Comparison of ENCODE assay signal across 1 cellular context in the genomic region with DNA sequence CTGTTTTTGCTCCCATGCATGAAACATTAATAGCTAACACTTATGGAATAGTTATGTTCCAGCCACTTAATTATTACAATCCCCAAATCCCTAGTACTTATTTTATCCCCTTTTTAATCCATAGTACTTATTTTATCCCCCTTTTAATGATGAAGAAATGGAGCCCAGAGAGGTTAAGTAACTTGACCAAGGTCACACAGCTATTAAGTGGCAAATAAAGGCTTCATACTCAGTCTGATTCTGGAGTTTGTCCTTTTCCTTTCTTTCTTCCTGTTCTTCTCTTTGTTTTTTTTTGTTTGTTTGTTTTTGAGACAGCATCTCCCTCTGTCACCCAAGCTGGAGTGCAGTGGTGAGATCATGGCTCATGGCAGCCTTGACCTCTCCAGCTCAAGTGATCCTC.
TF ChIP-seq lines count a peak whose summit lies in the region.

No MANE protein-coding gene starts in this region.

TF ChIP-seq in HEK293T, 16 proteins besides CTCF, POLR2A, EP300 and RAD21:
- TF ChIP-seq BHLHE40 (IDR thresholded peaks at IDR 0.05; ENCODE audit: borderline replicate concordance) (no peak), FOXA1 (IDR thresholded peaks at IDR 0.05) (no peak), HDGF (IDR thresholded peaks at IDR 0.05; ENCODE audit: borderline replicate concordance) (no peak), ARNT (IDR thresholded peaks at IDR 0.05) (no peak), FOXK2 (IDR thresholded peaks at IDR 0.05) (no peak), ZNF384 (IDR thresholded peaks at IDR 0.05) (no peak), NFRKB (IDR thresholded peaks at IDR 0.05) (no peak), ELF4 (IDR thresholded peaks at IDR 0.05) (no peak), TARDBP (IDR thresholded peaks at IDR 0.05) (no peak), CTBP1 (IDR thresholded peaks at IDR 0.05; ENCODE audit: borderline replicate concordance) (no peak), L3MBTL2 (conservative IDR thresholded peaks at IDR 0.05) (no peak)
TF ChIP-seq in HEK293T: peak in this region for 0.
